Comparison of ENCODE assay signal across 15 cellular contexts in the genomic region with DNA sequence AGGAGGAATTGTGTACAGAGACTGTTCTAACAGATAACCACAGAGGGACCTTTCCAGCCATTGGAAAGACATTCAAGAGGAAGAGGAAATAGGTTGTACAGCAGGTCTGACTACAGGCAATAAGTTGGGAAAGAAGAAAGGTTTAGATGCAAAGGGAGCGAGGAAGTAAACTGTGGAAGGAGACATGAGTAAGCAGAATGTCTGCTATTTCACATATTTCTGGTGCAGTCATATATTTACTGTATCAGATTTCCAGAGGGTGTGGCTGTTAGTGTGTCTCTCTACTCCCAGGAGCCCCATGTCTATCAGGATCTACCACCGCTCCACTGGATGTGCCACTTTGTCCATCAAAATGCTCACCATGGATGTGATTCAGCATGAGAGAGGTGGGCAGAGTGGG. TPM values are rescaled to one million over a fixed set of nuclear protein-coding genes. Genes with fewer than 3 reads are reported as not detected.
DNase-seq lines count a peak whose midpoint lies in the region; ATAC-seq and TF ChIP-seq lines count a peak whose summit lies in the region.
"Had no signal": no experiment of that assay in that cellular context is flagged by ENCODE, and none has a peak within 500 bp of the region (broad histone marks: within the 10 kb centered on the region; RNA-seq: fewer than 3 reads in every experiment).

No MANE protein-coding gene starts in this region.

- H3K4me1 Mint-ChIP-seq in activated naive CD4-positive, alpha-beta T cell treated with anti-CD3 and anti-CD28 coated beads, Interleukin-2, amount 10 ng/mL, durations not matched to agents 7 days and 5 days: no peaks in the 10 kb centered on the region
- no peaks in the 10 kb centered on the region for H3K4me1 Mint-ChIP-seq in activated T-helper 1 cell treated with anti-CD3 and anti-CD28 coated beads, Interleukin-12 subunit alpha, Interleukin-12 subunit beta, Interleukin-2, Interleukin-4 antibody, amounts not matched to agents 30 ng/mL and 10 ng/mL and 1 ng/mL, durations not matched to agents 14 hours and 24 hours and 36 hours (ENCODE audit: low read depth)

- intact Hi-C loops in gastrocnemius medialis (cut with DNase I; ENCODE audit: low total_unique reads): no loop called here
- intact Hi-C loops in activated T-helper 1 cell treated with anti-CD3 and anti-CD28 coated beads, Interleukin-12 subunit alpha, Interleukin-12 subunit beta, Interleukin-2, Interleukin-4 antibody, amounts not matched to agents 30 ng/mL and 10 ng/mL and 1 ng/mL, durations not matched to agents 14 hours and 24 hours and 36 hours (cut with micrococcal nuclease): no loop called here

- TF ChIP-seq POLR2A in gastrocnemius medialis (IDR thresholded peaks at IDR 0.05) (no peak), tibial nerve (IDR thresholded peaks at IDR 0.05) (no peak)

- H3K27me3 ChIP-seq in gastrocnemius medialis (no peaks in the 10 kb centered on the region), tibial nerve (no peaks in the 10 kb centered on the region)
- H3K27me3 ChIP-seq: esophagus squamous epithelium had no signal

- H3K27ac ChIP-seq in epithelial cell of prostate (peak overlapping the region; percentile 73), gastrocnemius medialis (peak overlapping the region; percentile 29 to 87 (median 44)), tibial nerve (no peak overlapping the region)
- H3K27ac ChIP-seq: esophagus squamous epithelium, WERI-Rb-1 had no signal

- CTCF ChIA-PET in activated naive CD4-positive, alpha-beta T cell treated with anti-CD3 and anti-CD28 coated beads, Interleukin-2, amount 10 ng/mL, durations not matched to agents 7 days and 5 days (lab: Charles Lee): no interaction called here

- DNase-seq in activated naive CD4-positive, alpha-beta T cell treated with anti-CD3 and anti-CD28 coated beads, Interleukin-2, amount 10 ng/mL, durations not matched to agents 7 days and 5 days: no peak
- DNase-seq in activated naive CD4-positive, alpha-beta T cell treated with Interleukin-2 at 50 U/mL for 16 hours: no peak
- DNase-seq in M059J (ENCODE audit: low read depth): peak; percentile 31
- peak; percentile 29 for DNase-seq in epithelial cell of prostate (ENCODE audit: low read depth, low spot score)
- no peak for DNase-seq in gastrocnemius medialis
- no peak for DNase-seq in activated T-helper 1 cell treated with anti-CD3 and anti-CD28 coated beads, Interleukin-12 subunit alpha, Interleukin-12 subunit beta, Interleukin-2, Interleukin-4 antibody, amounts not matched to agents 30 ng/mL and 10 ng/mL and 1 ng/mL, durations not matched to agents 14 hours and 24 hours and 36 hours (ENCODE audit: low spot score)
- no peak for DNase-seq in tibial nerve (ENCODE audit: low spot score in 2 of 2)
- DNase-seq: activated gamma-delta T cell treated with Interleukin-2 at 50 U/mL for 16 hours, esophagus squamous epithelium, midbrain, NCI-H1105 treated with DMSO at 0.1 percent for 48 hours, NCI-H446 treated with DMSO at 0.1 percent for 48 hours, nucleus accumbens, WERI-Rb-1 had no signal

- H3K4me1 ChIP-seq in gastrocnemius medialis (peaks cover 5 to 13% of the 10 kb centered on the region in 2 donors), tibial nerve (no peaks in the 10 kb centered on the region)
- H3K4me1 ChIP-seq: esophagus squamous epithelium had no signal

- 90 to 91% methylated on average over 2 of the region's 2 CpGs for WGBS in tibial nerve, 2 donors

- H3K9me3 Mint-ChIP-seq in activated naive CD4-positive, alpha-beta T cell treated with anti-CD3 and anti-CD28 coated beads, Interleukin-2, amount 10 ng/mL, durations not matched to agents 7 days and 5 days: no peaks in the 10 kb centered on the region
- no peaks in the 10 kb centered on the region for H3K9me3 Mint-ChIP-seq in activated T-helper 1 cell treated with anti-CD3 and anti-CD28 coated beads, Interleukin-12 subunit alpha, Interleukin-12 subunit beta, Interleukin-2, Interleukin-4 antibody, amounts not matched to agents 30 ng/mL and 10 ng/mL and 1 ng/mL, durations not matched to agents 14 hours and 24 hours and 36 hours

- no peak overlapping the region for H3K4me3 Mint-ChIP-seq in activated naive CD4-positive, alpha-beta T cell treated with anti-CD3 and anti-CD28 coated beads, Interleukin-2, amount 10 ng/mL, durations not matched to agents 7 days and 5 days
- no peak overlapping the region for H3K4me3 Mint-ChIP-seq in activated T-helper 1 cell treated with anti-CD3 and anti-CD28 coated beads, Interleukin-12 subunit alpha, Interleukin-12 subunit beta, Interleukin-2, Interleukin-4 antibody, amounts not matched to agents 30 ng/mL and 10 ng/mL and 1 ng/mL, durations not matched to agents 14 hours and 24 hours and 36 hours

- H3K36me3 Mint-ChIP-seq in activated naive CD4-positive, alpha-beta T cell treated with anti-CD3 and anti-CD28 coated beads, Interleukin-2, amount 10 ng/mL, durations not matched to agents 7 days and 5 days: peaks cover 8% of the 10 kb centered on the region
- peaks cover 12% of the 10 kb centered on the region for H3K36me3 Mint-ChIP-seq in activated T-helper 1 cell treated with anti-CD3 and anti-CD28 coated beads, Interleukin-12 subunit alpha, Interleukin-12 subunit beta, Interleukin-2, Interleukin-4 antibody, amounts not matched to agents 30 ng/mL and 10 ng/mL and 1 ng/mL, durations not matched to agents 14 hours and 24 hours and 36 hours (ENCODE audit: low read depth)

- no peak for TF ChIP-seq EP300 in tibial nerve (IDR thresholded peaks at IDR 0.05)

- H3K4me3 ChIP-seq in gastrocnemius medialis (no peak overlapping the region), tibial nerve (no peak overlapping the region)
- H3K4me3 ChIP-seq: esophagus squamous epithelium had no signal

- H3K27me3 Mint-ChIP-seq in activated naive CD4-positive, alpha-beta T cell treated with anti-CD3 and anti-CD28 coated beads, Interleukin-2, amount 10 ng/mL, durations not matched to agents 7 days and 5 days: no peaks in the 10 kb centered on the region
- no peaks in the 10 kb centered on the region for H3K27me3 Mint-ChIP-seq in activated T-helper 1 cell treated with anti-CD3 and anti-CD28 coated beads, Interleukin-12 subunit alpha, Interleukin-12 subunit beta, Interleukin-2, Interleukin-4 antibody, amounts not matched to agents 30 ng/mL and 10 ng/mL and 1 ng/mL, durations not matched to agents 14 hours and 24 hours and 36 hours (ENCODE audit: insufficient read depth)

- peaks cover 0 to 24% of the 10 kb centered on the region in 2 donors for H3K36me3 ChIP-seq in gastrocnemius medialis
- H3K36me3 ChIP-seq in tibial nerve: peaks cover 0 to 47% (median 0%) of the 10 kb centered on the region in 3 donors

- no peak for TF ChIP-seq CTCF in gastrocnemius medialis (IDR thresholded peaks at IDR 0.05 in 4 of 5, conservative IDR thresholded peaks at IDR 0.05 in 1 of 5)
- TF ChIP-seq CTCF in tibial nerve (IDR thresholded peaks at IDR 0.05): no peak

- no peak for ATAC-seq in gastrocnemius medialis
- ATAC-seq in HG03280 (IDR thresholded peaks at IDR 0.05; ENCODE audit: unreplicated experiment): no peak

- H3K9me3 ChIP-seq in gastrocnemius medialis (no peaks in the 10 kb centered on the region), tibial nerve (no peaks in the 10 kb centered on the region)
- H3K9me3 ChIP-seq: esophagus squamous epithelium had no signal

- in situ Hi-C loops in gastrocnemius medialis (cut with MboI; ENCODE audit: low sequenced_read_pairs in 4 of 4): no loop called here

- H3K27ac Mint-ChIP-seq in activated naive CD4-positive, alpha-beta T cell treated with anti-CD3 and anti-CD28 coated beads, Interleukin-2, amount 10 ng/mL, durations not matched to agents 7 days and 5 days: peak overlapping the region; percentile 22
- no peak overlapping the region for H3K27ac Mint-ChIP-seq in activated T-helper 1 cell treated with anti-CD3 and anti-CD28 coated beads, Interleukin-12 subunit alpha, Interleukin-12 subunit beta, Interleukin-2, Interleukin-4 antibody, amounts not matched to agents 30 ng/mL and 10 ng/mL and 1 ng/mL, durations not matched to agents 14 hours and 24 hours and 36 hours

RNA-seq across cellular contexts. Expression of gene MRS2, which starts 25.9 kb away (rescaled TPM):
- 44.8 and 57.8 TPM in 2 replicates for total RNA-seq in M059J (2014; rRNA removed; shearing (Covaris generic))
- total RNA-seq in gastrocnemius medialis (10 to 100 TPM; 17.2 to 63.2 (median 44.2) TPM), tibial nerve (10 to 100 TPM; 22.8 to 36.1 (median 27.5) TPM)
- 30.3 and 30.7 TPM in 2 replicates for total RNA-seq in activated T-helper 1 cell treated with anti-CD3 and anti-CD28 coated beads, Interleukin-12 subunit alpha, Interleukin-12 subunit beta, Interleukin-2, Interleukin-4 antibody, amounts not matched to agents 30 ng/mL and 10 ng/mL and 1 ng/mL, durations not matched to agents 14 hours and 24 hours and 36 hours

Comparison
In these comparisons a context has a peak if more than half of its experiments do, and no peak if none do; other contexts are left out.
1. DNase-seq: peak in M059J (single experiment) and epithelial cell of prostate (single experiment); none in activated naive CD4-positive, alpha-beta T cell treated with anti-CD3 and anti-CD28 coated beads, Interleukin-2, amount 10 ng/mL, durations not matched to agents 7 days and 5 days (single experiment), activated naive CD4-positive, alpha-beta T cell treated with Interleukin-2 at 50 U/mL for 16 hours (single experiment), gastrocnemius medialis (0 of 2), activated T-helper 1 cell treated with anti-CD3 and anti-CD28 coated beads, Interleukin-12 subunit alpha, Interleukin-12 subunit beta, Interleukin-2, Interleukin-4 antibody, amounts not matched to agents 30 ng/mL and 10 ng/mL and 1 ng/mL, durations not matched to agents 14 hours and 24 hours and 36 hours (single experiment) and tibial nerve (0 of 2).
2. H3K27ac ChIP-seq: peak in epithelial cell of prostate (single experiment) and gastrocnemius medialis (4 of 4); none in tibial nerve (0 of 4).